8 cellular contexts compared by ENCODE assay signal in genomic region chr14:92577321-92577742, GRCh38.
A peak's percentile ranks its signal among the peaks of the same experiment; 100 is the strongest.
DNase-seq lines count a peak whose midpoint lies in the region; ATAC-seq and TF ChIP-seq lines count a peak whose summit lies in the region.

No MANE protein-coding gene starts in this region.

- H3K9me3 ChIP-seq in esophagus muscularis mucosa, result no peaks in the 10 kb centered on the region

- no peak overlapping the region for H2BK120ac ChIP-seq in mesendoderm (ENCODE audit: low read depth, low read length)

- H2BK5ac ChIP-seq in mesendoderm (ENCODE audit: low read length), result no peak overlapping the region

- WGBS in esophagus muscularis mucosa, result 92% methylated on average over 13 of the region's 13 CpGs
- no CpG with 5 or more reads among the region's 13 CpGs for WGBS in mesendoderm (ENCODE audit: extremely low coverage, insufficient coverage, low lambda C conversion rate)

- H3K36me3 ChIP-seq in esophagus muscularis mucosa, result peaks cover 11 to 42% (median 30%) of the 10 kb centered on the region in 4 donors
- no peaks in the 10 kb centered on the region for H3K36me3 ChIP-seq in mesendoderm (ENCODE audit: control insufficient read depth, insufficient read depth, low read length)

- H3K79me2 ChIP-seq in mesendoderm (ENCODE audit: control insufficient read depth, insufficient read depth, low read length), result no peaks in the 10 kb centered on the region

- H3K27me3 ChIP-seq in esophagus muscularis mucosa (no peaks in the 10 kb centered on the region), mesendoderm (ENCODE audit: insufficient read depth, low read length, poor library complexity) (no peaks in the 10 kb centered on the region)

- DNase-seq in germinal center (ENCODE audit: low spot score) (peak; percentile 12), esophagus muscularis mucosa (ENCODE audit: extremely low spot score) (no peak), NCI-H1930 (lab: John Stamatoyannopoulos, UW) (no peak), mesendoderm (no peak), C1 segment of cervical spinal cord (lab: John Stamatoyannopoulos, UW) (no peak)

- no peak overlapping the region for H4K8ac ChIP-seq in mesendoderm (ENCODE audit: low read depth, low read length)

- H3K23ac ChIP-seq in mesendoderm (ENCODE audit: low read length), result no peak overlapping the region

- H2BK15ac ChIP-seq in mesendoderm (replicated peaks; ENCODE audit: low read depth), result no peak overlapping the region

- H3K4ac ChIP-seq in mesendoderm (ENCODE audit: low read depth, low read length), result no peak overlapping the region

- TF ChIP-seq POLR2A in esophagus muscularis mucosa (IDR thresholded peaks at IDR 0.05; ENCODE audit: low read depth), result no peak

- H3K9ac ChIP-seq in mesendoderm (ENCODE audit: low read length), result no peak overlapping the region

- TF ChIP-seq CTCF in esophagus muscularis mucosa (IDR thresholded peaks at IDR 0.05), result no peak

- H3K4me1 ChIP-seq in esophagus muscularis mucosa, result no peaks in the 10 kb centered on the region
- H3K4me1 ChIP-seq in mesendoderm (ENCODE audit: control insufficient read depth, low read depth, low read length), result no peaks in the 10 kb centered on the region

- TF ChIP-seq EP300 in esophagus muscularis mucosa (IDR thresholded peaks at IDR 0.05), result no peak

- no peak overlapping the region for H3K18ac ChIP-seq in mesendoderm (ENCODE audit: low read length)

- H3K79me1 ChIP-seq in mesendoderm (ENCODE audit: low read length), result no peaks in the 10 kb centered on the region

- ATAC-seq in GM18519 (IDR thresholded peaks at IDR 0.05; ENCODE audit: low FRiP score, unreplicated experiment) (peak; percentile 73), GM21529 (IDR thresholded peaks at IDR 0.05; ENCODE audit: unreplicated experiment) (peak; percentile 84), HG03520 (IDR thresholded peaks at IDR 0.05; ENCODE audit: unreplicated experiment) (peak; percentile 84)

- H3K4me3 ChIP-seq in esophagus muscularis mucosa (no peak overlapping the region), mesendoderm (ENCODE audit: low read length) (no peak overlapping the region)

- intact Hi-C loops in esophagus muscularis mucosa (cut with DNase I), result no loop called here

- H2AK5ac ChIP-seq in mesendoderm (ENCODE audit: low read length), result no peak overlapping the region

- H3K27ac ChIP-seq in esophagus muscularis mucosa (replicated peaks in 1 of 4) (no peak overlapping the region), mesendoderm (ENCODE audit: low read depth, low read length) (no peak overlapping the region)

- no peak overlapping the region for H4K5ac ChIP-seq in mesendoderm (ENCODE audit: low read length)

- no peak overlapping the region for H3K4me2 ChIP-seq in mesendoderm (ENCODE audit: low read length)

- H3K56ac ChIP-seq in mesendoderm (ENCODE audit: low read length), result no peak overlapping the region
